In genomic region chr5:143398451-143399237, GRCh38 we compare ENCODE assay signal across 8 cellular contexts. TPM values are rescaled to one million over a fixed set of nuclear protein-coding genes. Genes with fewer than 3 reads are reported as not detected.
DNase-seq lines count a peak whose midpoint lies in the region; ATAC-seq, FAIRE-seq and TF ChIP-seq lines count a peak whose summit lies in the region.

No MANE protein-coding gene starts in this region.

- peak overlapping the region; percentile 75 for H3K4me2 ChIP-seq in OCI-LY3 (ENCODE audit: low read length)

- H2AFZ ChIP-seq in OCI-LY3 (ENCODE audit: low read depth, low read length): no peak overlapping the region

- peaks cover 25% of the 10 kb centered on the region for H3K36me3 ChIP-seq in OCI-LY3 (replicated peaks; ENCODE audit: low read depth, low read length)
- H3K36me3 ChIP-seq in sigmoid colon: no peaks in the 10 kb centered on the region
- H3K36me3 ChIP-seq in SJCRH30: peaks cover 18% of the 10 kb centered on the region

- H3K4me3 ChIP-seq in OCI-LY3 (ENCODE audit: low read length) (peak overlapping the region; percentile 99), epithelial cell of esophagus (ENCODE audit: low read length) (peak overlapping the region; percentile 72), sigmoid colon (peak overlapping the region; percentile 2 to 89 (median 46)), SJCRH30 (no peak overlapping the region)

- H3K9me3 ChIP-seq in OCI-LY3 (ENCODE audit: insufficient read depth, low read length) (no peaks in the 10 kb centered on the region), sigmoid colon (no peaks in the 10 kb centered on the region), SJCRH30 (replicated peaks) (no peaks in the 10 kb centered on the region)

- H4K20me1 ChIP-seq in OCI-LY3 (ENCODE audit: insufficient read depth, low read length): peaks cover 22% of the 10 kb centered on the region

- intact Hi-C loops in sigmoid colon (cut with DNase I): no loop called here

- no peak for ATAC-seq in GM18858 (IDR thresholded peaks at IDR 0.05; ENCODE audit: unreplicated experiment)
- ATAC-seq in esophagus mucosa: no peak

- peak overlapping the region; percentile 86 for H3K9ac ChIP-seq in OCI-LY3 (ENCODE audit: low read length)

- no peak for TF ChIP-seq CTCF in OCI-LY3 (IDR thresholded peaks at IDR 0.05; ENCODE audit: low read depth, low read length)
- TF ChIP-seq CTCF in epithelial cell of esophagus (IDR thresholded peaks at IDR 0.05; ENCODE audit: insufficient read depth, low read depth, low read length, missing control alignments): no peak
- no peak for TF ChIP-seq CTCF in sigmoid colon (IDR thresholded peaks at IDR 0.05)

- H3K27ac ChIP-seq in OCI-LY3 (ENCODE audit: low read length) (peak overlapping the region; percentile 98), sigmoid colon (peak overlapping the region in 1 of 4 donors; percentile 19), SJCRH30 (no peak overlapping the region)

- peaks cover 99% of the 10 kb centered on the region for H3K79me2 ChIP-seq in OCI-LY3 (ENCODE audit: low read length)

- H3K27me3 ChIP-seq in OCI-LY3 (ENCODE audit: low read depth, low read length): no peaks in the 10 kb centered on the region
- H3K27me3 ChIP-seq in sigmoid colon: no peaks in the 10 kb centered on the region
- no peaks in the 10 kb centered on the region for H3K27me3 ChIP-seq in SJCRH30

- WGBS in sigmoid colon, 2 donors: 64 to 81% methylated on average over 8 of the region's 8 CpGs

- peak; percentile 44 for FAIRE-seq in GM12892 (lab: Jason Lieb, UNC)

- DNase-seq in GM12892 (ENCODE audit: insufficient read length) (no peak), epithelial cell of esophagus (ENCODE audit: low read depth) (no peak), sigmoid colon (no peak), SJCRH30 (no peak)
- DNase-seq in activated CD4-positive, alpha-beta T cell treated with anti-CD3 and anti-CD28 coated beads, Interleukin-2, amount 50 U/mL, for 4 hours: no peak

- TF ChIP-seq POLR2A in GM12892 (IDR thresholded peaks at IDR 0.05; ENCODE audit: low read depth, low read length): no peak
- TF ChIP-seq POLR2A in sigmoid colon (IDR thresholded peaks at IDR 0.05): no peak

- TF ChIP-seq EP300 in sigmoid colon (IDR thresholded peaks at IDR 0.05): no peak

- H3K4me1 ChIP-seq in OCI-LY3 (ENCODE audit: low read length): peaks cover 17% of the 10 kb centered on the region
- peaks cover 0 to 85% (median 75%) of the 10 kb centered on the region in 4 donors for H3K4me1 ChIP-seq in sigmoid colon
- peaks cover 18% of the 10 kb centered on the region for H3K4me1 ChIP-seq in SJCRH30

RNA-seq across cellular contexts. Expression of gene NR3C1, which starts 4.8 kb away (rescaled TPM):
- polyA plus RNA-seq in GM12892 (2012; ENCODE audit: missing spikeins): 104 TPM
- total RNA-seq in sigmoid colon (10 to 100 TPM; 36.0 to 65.6 (median 49.9) TPM), esophagus mucosa (32.4 TPM)
- 10 to 100 TPM in 1 of 3 donors, 1 to 10 TPM in 2; 5.5 to 11.9 (median 9.6) TPM for polyA plus RNA-seq in sigmoid colon
- total RNA-seq in SJCRH30 (2014; rRNA removed; shearing (Covaris generic)): 27.9 and 31.9 TPM in 2 replicates
